ENCODE assay signal across 12 cellular contexts in genomic region chr17:60887607-60888028, GRCh38.
A peak's percentile ranks its signal among the peaks of the same experiment; 100 is the strongest.
DNase-seq lines count a peak whose midpoint lies in the region; ATAC-seq and TF ChIP-seq lines count a peak whose summit lies in the region.
"Had no signal": no experiment of that assay in that cellular context is flagged by ENCODE, and none has a peak within 500 bp of the region (broad histone marks: within the 10 kb centered on the region; RNA-seq: fewer than 3 reads in every experiment).

No MANE protein-coding gene starts in this region.

- H3K9me3 ChIP-seq in iPS DF 6.9 (ENCODE audit: control insufficient read depth, insufficient read depth, low read length) (no peaks in the 10 kb centered on the region), stomach (no peaks in the 10 kb centered on the region)

- H3K4me1 ChIP-seq in iPS DF 6.9 (ENCODE audit: control insufficient read depth, insufficient read depth, low read length) (no peaks in the 10 kb centered on the region), stomach (no peaks in the 10 kb centered on the region)

- H3K27ac ChIP-seq in RWPE1: peak overlapping the region; percentile 88
- no peak overlapping the region for H3K27ac ChIP-seq in iPS DF 6.9 (ENCODE audit: low read length)
- H3K27ac ChIP-seq in stomach: peak overlapping the region in 1 of 5 donors; percentile 25

- TF ChIP-seq CTCF in RWPE1 (conservative IDR thresholded peaks at IDR 0.05; ENCODE audit: low read depth) (no peak), stomach (IDR thresholded peaks at IDR 0.05) (no peak)

- intact Hi-C loops in stomach (cut with DNase I; ENCODE audit: low total_unique reads): no loop called here

- H3K36me3 ChIP-seq in iPS DF 6.9 (ENCODE audit: control insufficient read depth, insufficient read depth, low read length): no peaks in the 10 kb centered on the region
- H3K36me3 ChIP-seq in stomach: no peaks in the 10 kb centered on the region

- POLR2A ChIA-PET in RWPE1 (lab: Yijun Ruan, JAX; ENCODE audit: low non-redundant PET): interaction anchor here (0.6 to 0.7 kb wide), 2 partner anchors 7 to 267 kb away, joined by 3 to 4 read pairs; no protein-coding TSS in a partner anchor

- ATAC-seq in esophagus mucosa: no peak
- ATAC-seq in HG03175 (IDR thresholded peaks at IDR 0.05; ENCODE audit: unreplicated experiment): no peak
- ATAC-seq: sciatic nerve had no signal

- H3K27ac Mint-ChIP-seq in activated T-cell treated with anti-CD3 and anti-CD28 coated beads, Interleukin-2, amount 50 U/mL, for 24 hours: no peak overlapping the region

- H3K4me1 Mint-ChIP-seq in activated T-cell treated with anti-CD3 and anti-CD28 coated beads, Interleukin-2, amount 50 U/mL, for 24 hours (ENCODE audit: low read depth): no peaks in the 10 kb centered on the region

- TF ChIP-seq POLR2A in stomach (IDR thresholded peaks at IDR 0.05): no peak

- H3K27me3 ChIP-seq in iPS DF 6.9 (ENCODE audit: control insufficient read depth, insufficient read depth, low read length): no peaks in the 10 kb centered on the region
- H3K27me3 ChIP-seq in stomach: no peaks in the 10 kb centered on the region

- peaks cover 7% of the 10 kb centered on the region for H3K36me3 Mint-ChIP-seq in activated T-cell treated with anti-CD3 and anti-CD28 coated beads, Interleukin-2, amount 50 U/mL, for 24 hours (ENCODE audit: low read depth)

- H3K27me3 Mint-ChIP-seq in activated T-cell treated with anti-CD3 and anti-CD28 coated beads, Interleukin-2, amount 50 U/mL, for 24 hours: no peaks in the 10 kb centered on the region

- no peak for DNase-seq in activated T-cell treated with anti-CD3 and anti-CD28 coated beads, Interleukin-2, amount 50 U/mL, for 24 hours
- no peak for DNase-seq in activated T-cell treated with anti-CD3 and anti-CD28 coated beads, Interleukin-2, amount 50 U/mL, for 48 hours
- DNase-seq in RWPE1 (ENCODE audit: low spot score): no peak
- DNase-seq in iPS DF 6.9 (ENCODE audit: low read depth, low spot score): no peak
- DNase-seq in stomach: no peak
- no peak for DNase-seq in RPMI8226
- DNase-seq: activated CD8-positive, alpha-beta memory T cell treated with anti-CD3 and anti-CD28 coated beads for 24 hours; HCEC 1CT; Right ventricle myocardium superior had no signal

- no peak for TF ChIP-seq EP300 in stomach (IDR thresholded peaks at IDR 0.05)

- H3K4me3 Mint-ChIP-seq in activated T-cell treated with anti-CD3 and anti-CD28 coated beads, Interleukin-2, amount 50 U/mL, for 24 hours: peak overlapping the region; percentile 50

- H3K4me3 ChIP-seq in iPS DF 6.9 (ENCODE audit: low read length) (peak overlapping the region; percentile 12; the same call in 1 of the 2 replicates), stomach (peak overlapping the region; percentile 25 to 41 (median 29))

- CTCF ChIA-PET in RWPE1 (lab: Yijun Ruan, JAX): no interaction called here

- H3K9me3 Mint-ChIP-seq in activated T-cell treated with anti-CD3 and anti-CD28 coated beads, Interleukin-2, amount 50 U/mL, for 24 hours: no peaks in the 10 kb centered on the region
